Comparison of ENCODE assay signal across 9 cellular contexts in genomic region chr16:87076950-87077749, GRCh38.
DNase-seq lines count a peak whose midpoint lies in the region; ATAC-seq and TF ChIP-seq lines count a peak whose summit lies in the region.
"Had no signal": no experiment of that assay in that cellular context is flagged by ENCODE, and none has a peak within 500 bp of the region (broad histone marks: within the 10 kb centered on the region; RNA-seq: fewer than 3 reads in every experiment).

No MANE protein-coding gene starts in this region.

- H3K9me3 ChIP-seq in Karpas-422 (ENCODE audit: low read length) (peaks cover 7% of the 10 kb centered on the region), heart left ventricle (peaks cover 0 to 32% (median 18%) of the 10 kb centered on the region in 12 donors)

- no peaks in the 10 kb centered on the region for H3K4me1 ChIP-seq in Karpas-422 (ENCODE audit: low read length)
- H3K4me1 ChIP-seq in heart left ventricle, result no peaks in the 10 kb centered on the region

- no peak overlapping the region for H3K9ac ChIP-seq in Karpas-422 (ENCODE audit: low read length)

- intact Hi-C loops in activated CD8-positive, alpha-beta T cell treated with anti-CD3 and anti-CD28 coated beads for 36 hours (cut with micrococcal nuclease), result no loop called here
- intact Hi-C loops in heart left ventricle (cut with DNase I) (loop anchor here in 1 of 10 donors (5.0 kb wide), 1 partner anchor 515 kb away; no protein-coding TSS in a partner anchor), posterior vena cava (cut with DNase I) (loop anchor here in 1 of 2 donors (10.0 kb wide), 1 partner anchor 198 kb away; no protein-coding TSS in a partner anchor)

- H3K4me3 Mint-ChIP-seq in activated CD8-positive, alpha-beta T cell treated with anti-CD3 and anti-CD28 coated beads for 36 hours, result no peak overlapping the region
- H3K4me3 Mint-ChIP-seq: activated naive CD8-positive, alpha-beta T cell had no signal

- no peak overlapping the region for H3K27ac Mint-ChIP-seq in activated CD8-positive, alpha-beta T cell treated with anti-CD3 and anti-CD28 coated beads for 36 hours
- H3K27ac Mint-ChIP-seq: activated naive CD8-positive, alpha-beta T cell had no signal

- H3K36me3 Mint-ChIP-seq in activated CD8-positive, alpha-beta T cell treated with anti-CD3 and anti-CD28 coated beads for 36 hours (ENCODE audit: low read depth), result no peaks in the 10 kb centered on the region
- H3K36me3 Mint-ChIP-seq: activated naive CD8-positive, alpha-beta T cell had no signal

- DNase-seq in NCI-H82 (lab: John Stamatoyannopoulos, UW) (peak; percentile 73), NCI-H82 treated with DMSO at 0.1 percent for 48 hours (lab: John Stamatoyannopoulos, UW; ENCODE audit: unreplicated experiment) (no peak), Karpas-422 (peak; percentile 89), heart left ventricle (peak in 2 of 5 donors; percentile 41 to 46), posterior vena cava (ENCODE audit: low spot score) (no peak)
- peak; percentile 69 for DNase-seq in activated CD8-positive, alpha-beta T cell treated with anti-CD3 and anti-CD28 coated beads for 36 hours
- peak; percentile 39 for DNase-seq in stimulated activated CD4-positive, alpha-beta T cell treated with anti-CD3 and anti-CD28 coated beads, Interleukin-1b, Interleukin-23, amount 100 ng/mL, for 48 hours

- H3K4me1 Mint-ChIP-seq in activated CD8-positive, alpha-beta T cell treated with anti-CD3 and anti-CD28 coated beads for 36 hours (ENCODE audit: low read depth), result no peaks in the 10 kb centered on the region

- no peak for TF ChIP-seq POLR2A in heart left ventricle (IDR thresholded peaks at IDR 0.05)

- H3K9me2 ChIP-seq in Karpas-422 (replicated peaks; ENCODE audit: insufficient read depth, low read length), result no peaks in the 10 kb centered on the region

- peak; percentile 57 for TF ChIP-seq CTCF in activated CD8-positive, alpha-beta T cell treated with anti-CD3 and anti-CD28 coated beads for 36 hours (IDR thresholded peaks at IDR 0.05)
- peak; percentile 16 to 69 (median 46) for TF ChIP-seq CTCF in heart left ventricle (IDR thresholded peaks at IDR 0.05)

- H3K27me3 Mint-ChIP-seq in activated CD8-positive, alpha-beta T cell treated with anti-CD3 and anti-CD28 coated beads for 36 hours, result peaks cover 4% of the 10 kb centered on the region

- H3K27ac ChIP-seq in Karpas-422 (ENCODE audit: low read length), result no peak overlapping the region
- no peak overlapping the region for H3K27ac ChIP-seq in heart left ventricle

- peaks cover 22% of the 10 kb centered on the region for H3K9me3 Mint-ChIP-seq in activated CD8-positive, alpha-beta T cell treated with anti-CD3 and anti-CD28 coated beads for 36 hours

- no peaks in the 10 kb centered on the region for H3K36me3 ChIP-seq in Karpas-422 (ENCODE audit: insufficient read depth, low read length)
- no peaks in the 10 kb centered on the region for H3K36me3 ChIP-seq in heart left ventricle

- 57 to 61% (median 58%) methylated on average over 11 to 13 of the region's 13 CpGs for WGBS in heart left ventricle, 4 donors

- POLR2A ChIA-PET in activated CD8-positive, alpha-beta T cell treated with anti-CD3 and anti-CD28 coated beads for 36 hours (lab: Charles Lee), result no interaction called here

- no peak overlapping the region for H2AFZ ChIP-seq in Karpas-422 (ENCODE audit: low read length)

- CTCF ChIA-PET in activated CD8-positive, alpha-beta T cell treated with anti-CD3 and anti-CD28 coated beads for 36 hours (lab: Charles Lee), result interaction anchor here (1.1 to 1.3 kb wide), 2 partner anchors 16 to 17 kb away, joined by 3 to 5 read pairs; no protein-coding TSS in a partner anchor

- no peak overlapping the region for H3K4me2 ChIP-seq in Karpas-422 (ENCODE audit: low read depth, low read length, poor library complexity, severe bottlenecking)

- peak; percentile 49 for ATAC-seq in activated CD8-positive, alpha-beta T cell treated with anti-CD3 and anti-CD28 coated beads for 36 hours
- ATAC-seq in heart left ventricle (peak in 3 of 4 donors; percentile 54 to 71 (median 56)), GM21786 (IDR thresholded peaks at IDR 0.05; ENCODE audit: unreplicated experiment) (no peak)

- H3K4me3 ChIP-seq in Karpas-422 (ENCODE audit: low read length) (no peak overlapping the region), heart left ventricle (no peak overlapping the region)

- H3K79me2 ChIP-seq in Karpas-422 (ENCODE audit: low read length), result no peaks in the 10 kb centered on the region

- H3K27me3 ChIP-seq in Karpas-422 (ENCODE audit: low read length) (no peaks in the 10 kb centered on the region; the same call in 1 of the 2 replicates), heart left ventricle (peaks cover 0 to 6% (median 0%) of the 10 kb centered on the region in 9 donors)

- H4K20me1 ChIP-seq in Karpas-422 (ENCODE audit: insufficient read depth, low read depth, low read length), result no peaks in the 10 kb centered on the region

Comparison
In these comparisons a context has a peak if more than half of its experiments do, and no peak if none do; other contexts are left out.
1. DNase-seq: peak in NCI-H82 (single experiment), Karpas-422 (single experiment), activated CD8-positive, alpha-beta T cell treated with anti-CD3 and anti-CD28 coated beads for 36 hours (single experiment) and stimulated activated CD4-positive, alpha-beta T cell treated with anti-CD3 and anti-CD28 coated beads, Interleukin-1b, Interleukin-23, amount 100 ng/mL, for 48 hours (single experiment); none in NCI-H82 treated with DMSO at 0.1 percent for 48 hours (single experiment) and posterior vena cava (single experiment).